ENCODE assay signal across 7 cellular contexts in genomic region chr16:19068237-19068815, GRCh38. TPM values are rescaled to one million over a fixed set of nuclear protein-coding genes. Genes with fewer than 3 reads are reported as not detected.
DNase-seq lines count a peak whose midpoint lies in the region; ATAC-seq lines count a peak whose summit lies in the region.

No MANE protein-coding gene starts in this region.

- peaks cover 0 to 2% of the 10 kb centered on the region in 2 donors for H3K36me3 Mint-ChIP-seq in activated T-cell treated with anti-CD3 and anti-CD28 coated beads, Interleukin-2, amount 50 U/mL, for 72 hours (ENCODE audit: insufficient read depth in 2 of 2)
- H3K36me3 Mint-ChIP-seq in stimulated activated effector memory CD8-positive, alpha-beta T cell treated with anti-CD3 and anti-CD28 coated beads, Interleukin-12 subunit alpha, Interleukin-12 subunit beta, amount 100 ng/mL, for 72 hours, result peaks cover 17% of the 10 kb centered on the region

- H3K4me1 ChIP-seq in HUES48 (ENCODE audit: control insufficient read depth, insufficient read depth, low read length), result no peaks in the 10 kb centered on the region; the same call in 1 of the 2 replicates
- no peaks in the 10 kb centered on the region for H3K4me1 ChIP-seq in iPS-15b (ENCODE audit: control insufficient read depth, insufficient read depth, low read length)

- H3K27me3 Mint-ChIP-seq in activated T-cell treated with anti-CD3 and anti-CD28 coated beads, Interleukin-2, amount 50 U/mL, for 72 hours (ENCODE audit: low read depth), result no peaks in the 10 kb centered on the region

- H3K9me3 ChIP-seq in HUES48 (ENCODE audit: control insufficient read depth, insufficient read depth, low read length) (no peaks in the 10 kb centered on the region), iPS-15b (ENCODE audit: control insufficient read depth, insufficient read depth, low read length) (no peaks in the 10 kb centered on the region)

- no peaks in the 10 kb centered on the region for H3K27me3 ChIP-seq in HUES48 (ENCODE audit: control insufficient read depth, insufficient read depth, low read length)
- no peaks in the 10 kb centered on the region for H3K27me3 ChIP-seq in iPS-15b (ENCODE audit: control insufficient read depth, insufficient read depth, low read length)

- H3K4me3 ChIP-seq in HUES48 (ENCODE audit: low read depth, low read length) (peak overlapping the region; percentile 86), iPS-15b (ENCODE audit: low read depth, low read length) (peak overlapping the region; percentile 96)

- H3K4me3 Mint-ChIP-seq in activated T-cell treated with anti-CD3 and anti-CD28 coated beads, Interleukin-2, amount 50 U/mL, for 72 hours, result peak overlapping the region; percentile 84 to 95
- peak overlapping the region; percentile 83 for H3K4me3 Mint-ChIP-seq in stimulated activated effector memory CD8-positive, alpha-beta T cell treated with anti-CD3 and anti-CD28 coated beads, Interleukin-12 subunit alpha, Interleukin-12 subunit beta, amount 100 ng/mL, for 72 hours

- no peak for ATAC-seq in activated T-cell treated with anti-CD3 and anti-CD28 coated beads, Interleukin-2, amount 50 U/mL, for 72 hours (replicated peaks in 1 of 2)
- no peak for ATAC-seq in stimulated activated effector memory CD8-positive, alpha-beta T cell treated with anti-CD3 and anti-CD28 coated beads, Interleukin-12 subunit alpha, Interleukin-12 subunit beta, amount 100 ng/mL, for 72 hours
- no peak for ATAC-seq in GM21717 (IDR thresholded peaks at IDR 0.05; ENCODE audit: unreplicated experiment)

- no peak for DNase-seq in activated T-cell treated with anti-CD3 and anti-CD28 coated beads, Interleukin-2, amount 50 U/mL, for 72 hours
- no peak for DNase-seq in stimulated activated effector memory CD8-positive, alpha-beta T cell treated with anti-CD3 and anti-CD28 coated beads, Interleukin-12 subunit alpha, Interleukin-12 subunit beta, amount 100 ng/mL, for 72 hours (ENCODE audit: low spot score in 2 of 2)
- no peak for DNase-seq in T-helper 9 cell
- no peak for DNase-seq in activated CD4-positive, alpha-beta T cell treated with anti-CD3 and anti-CD28 coated beads for 4 hours

- H3K27ac Mint-ChIP-seq in activated T-cell treated with anti-CD3 and anti-CD28 coated beads, Interleukin-2, amount 50 U/mL, for 72 hours, result peak overlapping the region; percentile 95
- peak overlapping the region; percentile 98 for H3K27ac Mint-ChIP-seq in stimulated activated effector memory CD8-positive, alpha-beta T cell treated with anti-CD3 and anti-CD28 coated beads, Interleukin-12 subunit alpha, Interleukin-12 subunit beta, amount 100 ng/mL, for 72 hours

- peak overlapping the region; percentile 98 for H3K9ac ChIP-seq in HUES48 (ENCODE audit: low read depth, low read length)
- peak overlapping the region; percentile 54 for H3K9ac ChIP-seq in iPS-15b (ENCODE audit: low read depth, low read length)

- no peaks in the 10 kb centered on the region for H3K9me3 Mint-ChIP-seq in activated T-cell treated with anti-CD3 and anti-CD28 coated beads, Interleukin-2, amount 50 U/mL, for 72 hours
- H3K9me3 Mint-ChIP-seq in stimulated activated effector memory CD8-positive, alpha-beta T cell treated with anti-CD3 and anti-CD28 coated beads, Interleukin-12 subunit alpha, Interleukin-12 subunit beta, amount 100 ng/mL, for 72 hours, result no peaks in the 10 kb centered on the region

- peaks cover 22% of the 10 kb centered on the region for H3K4me1 Mint-ChIP-seq in activated T-cell treated with anti-CD3 and anti-CD28 coated beads, Interleukin-2, amount 50 U/mL, for 72 hours (ENCODE audit: low read depth)
- H3K4me1 Mint-ChIP-seq in stimulated activated effector memory CD8-positive, alpha-beta T cell treated with anti-CD3 and anti-CD28 coated beads, Interleukin-12 subunit alpha, Interleukin-12 subunit beta, amount 100 ng/mL, for 72 hours, result peaks cover 6% of the 10 kb centered on the region

- H3K36me3 ChIP-seq in HUES48 (ENCODE audit: control insufficient read depth, insufficient read depth, low read length), result peaks cover 6% of the 10 kb centered on the region
- no peaks in the 10 kb centered on the region for H3K36me3 ChIP-seq in iPS-15b (ENCODE audit: control insufficient read depth, insufficient read depth, low read length)

- H3K27ac ChIP-seq in HUES48 (ENCODE audit: low read depth, low read length), result peak overlapping the region; percentile 100

RNA-seq across cellular contexts. Expression of gene COQ7, which starts 0.9 kb away (rescaled TPM):
- 10 to 100 TPM; 16.5 to 16.6 TPM for total RNA-seq in activated T-cell treated with anti-CD3 and anti-CD28 coated beads, Interleukin-2, amount 50 U/mL, for 72 hours

RNA-seq across cellular contexts. Expression of gene ITPRIPL2, which starts 45.4 kb away (rescaled TPM):
- total RNA-seq in activated T-cell treated with anti-CD3 and anti-CD28 coated beads, Interleukin-2, amount 50 U/mL, for 72 hours, result 1 to 10 TPM; 6.7 to 9.3 TPM
